8 cellular contexts compared by ENCODE assay signal in genomic region chr10:110226555-110226925, GRCh38. TPM values are rescaled to one million over a fixed set of nuclear protein-coding genes. Genes with fewer than 3 reads are reported as not detected.
DNase-seq lines count a peak whose midpoint lies in the region; ATAC-seq, FAIRE-seq and TF ChIP-seq lines count a peak whose summit lies in the region.

No MANE protein-coding gene starts in this region.

- H3K4me3 Mint-ChIP-seq in activated CD8-positive, alpha-beta T cell treated with anti-CD3 and anti-CD28 coated beads, Interleukin-2, amount 10 ng/mL, durations not matched to agents 7 days and 5 days = peak overlapping the region; percentile 92

- DNase-seq in A172 (ENCODE audit: low spot score) (peak; percentile 73), GM19239 (ENCODE audit: insufficient read length, low spot score) (peak; percentile 54), NCI-H526 treated with DMSO at 0.1 percent for 48 hours (lab: John Stamatoyannopoulos, UW) (peak; percentile 41), lung (ENCODE audit: low spot score) (peak; percentile 89)
- DNase-seq in activated CD8-positive, alpha-beta T cell treated with anti-CD3 and anti-CD28 coated beads, Interleukin-2, amount 10 ng/mL, durations not matched to agents 7 days and 5 days = peak; percentile 86
- DNase-seq in stimulated activated CD4-positive, alpha-beta T cell treated with anti-CD3 and anti-CD28 coated beads, TNF-alpha, amount 100 ng/mL, for 24 hours (ENCODE audit: low read depth in 3 of 3) = peak; percentile 73 to 83 (median 76)

- WGBS in ectodermal cell, 2 experiments = 1 to 2% methylated on average over 28 of the region's 35 CpGs
- WGBS in lung, 2 donors = 0 to 1% methylated on average over 13 to 28 of the region's 35 CpGs

- ATAC-seq in activated CD8-positive, alpha-beta T cell treated with anti-CD3 and anti-CD28 coated beads, Interleukin-2, amount 10 ng/mL, durations not matched to agents 7 days and 5 days = peak; percentile 15
- peak; percentile 79 for ATAC-seq in lung (ENCODE audit: insufficient read depth, low FRiP score)
- no peak for ATAC-seq in HG03159 (IDR thresholded peaks at IDR 0.05; ENCODE audit: unreplicated experiment)

- no peak overlapping the region for H3K27ac ChIP-seq in ectodermal cell (ENCODE audit: insufficient read depth, low read depth, low read length, poor library complexity, severe bottlenecking)
- H3K27ac ChIP-seq in lung (ENCODE audit: low read depth in 1 of 2, low read length in 1 of 2) = peak overlapping the region; percentile 81 to 93

- H3K9me3 ChIP-seq in ectodermal cell (ENCODE audit: control insufficient read depth, low read length) (no peaks in the 10 kb centered on the region), lung (ENCODE audit: control insufficient read depth in 2 of 2, insufficient read depth in 1 of 2, low read length in 1 of 2) (no peaks in the 10 kb centered on the region)

- CTCF ChIA-PET in activated CD8-positive, alpha-beta T cell treated with anti-CD3 and anti-CD28 coated beads, Interleukin-2, amount 10 ng/mL, durations not matched to agents 7 days and 5 days (lab: Charles Lee) = interaction anchor here (3.4 kb wide), 1 partner anchor 17 kb away, joined by 43 read pairs; the partner anchor contains the start of gene MXI1

- peaks cover 35% of the 10 kb centered on the region for H3K4me1 Mint-ChIP-seq in activated CD8-positive, alpha-beta T cell treated with anti-CD3 and anti-CD28 coated beads, Interleukin-2, amount 10 ng/mL, durations not matched to agents 7 days and 5 days (ENCODE audit: low read depth)

- peak overlapping the region; percentile 92 for H3K27ac Mint-ChIP-seq in activated CD8-positive, alpha-beta T cell treated with anti-CD3 and anti-CD28 coated beads, Interleukin-2, amount 10 ng/mL, durations not matched to agents 7 days and 5 days

- H3K36me3 ChIP-seq in ectodermal cell (ENCODE audit: control insufficient read depth, insufficient read depth, low read length) = no peaks in the 10 kb centered on the region
- H3K36me3 ChIP-seq in lung (ENCODE audit: control insufficient read depth in 2 of 2, insufficient read depth in 2 of 2, low read length in 2 of 2) = peaks cover 0 to 2% of the 10 kb centered on the region in 2 donors

- peak; percentile 99 for FAIRE-seq in GM19239 (lab: Jason Lieb, UNC)

- H3K36me3 Mint-ChIP-seq in activated CD8-positive, alpha-beta T cell treated with anti-CD3 and anti-CD28 coated beads, Interleukin-2, amount 10 ng/mL, durations not matched to agents 7 days and 5 days (ENCODE audit: low read depth) = peaks cover 4% of the 10 kb centered on the region

- POLR2A ChIA-PET in activated CD8-positive, alpha-beta T cell treated with anti-CD3 and anti-CD28 coated beads, Interleukin-2, amount 10 ng/mL, durations not matched to agents 7 days and 5 days (lab: Charles Lee) = no interaction called here

- peaks cover 6% of the 10 kb centered on the region for H3K27me3 ChIP-seq in ectodermal cell (ENCODE audit: control insufficient read depth, insufficient read depth, low read length, poor library complexity, severe bottlenecking)
- no peaks in the 10 kb centered on the region for H3K27me3 ChIP-seq in lung (ENCODE audit: control insufficient read depth, insufficient read depth)

- H3K4me1 ChIP-seq in ectodermal cell (ENCODE audit: control insufficient read depth, insufficient read depth, low read length) (peaks cover 6% of the 10 kb centered on the region), lung (ENCODE audit: control insufficient read depth in 2 of 2, insufficient read depth in 2 of 2, low read length in 2 of 2) (peaks cover 5 to 6% of the 10 kb centered on the region in 2 donors)

- no peak for TF ChIP-seq CTCF in lung (IDR thresholded peaks at IDR 0.05; ENCODE audit: control extremely low read depth, extremely low read depth)

- H3K27me3 Mint-ChIP-seq in activated CD8-positive, alpha-beta T cell treated with anti-CD3 and anti-CD28 coated beads, Interleukin-2, amount 10 ng/mL, durations not matched to agents 7 days and 5 days (ENCODE audit: low read depth) = peaks cover 7% of the 10 kb centered on the region

- H3K4me3 ChIP-seq in ectodermal cell (ENCODE audit: insufficient read depth, low read depth, low read length) (peak overlapping the region; percentile 58), lung (peak overlapping the region; percentile 90)

- H3K9me3 Mint-ChIP-seq in activated CD8-positive, alpha-beta T cell treated with anti-CD3 and anti-CD28 coated beads, Interleukin-2, amount 10 ng/mL, durations not matched to agents 7 days and 5 days (ENCODE audit: insufficient read depth) = no peaks in the 10 kb centered on the region

RNA-seq across cellular contexts. Expression of gene MXI1, which starts 19.1 kb away (rescaled TPM):
- 2.6 and 5.4 TPM in 2 replicates for total RNA-seq in A172 (2014; rRNA removed; shearing (Covaris generic))
- 10 to 100 TPM; 11.3 to 12.3 TPM for total RNA-seq in activated CD8-positive, alpha-beta T cell treated with anti-CD3 and anti-CD28 coated beads, Interleukin-2, amount 10 ng/mL, durations not matched to agents 7 days and 5 days
- polyA plus RNA-seq in ectodermal cell (2013, experiment 1 of 4) = 21.8 TPM
- 20.0 TPM for polyA plus RNA-seq in ectodermal cell (2013, experiment 2 of 4)
- polyA plus RNA-seq in ectodermal cell (2013, experiment 3 of 4) = 19.4 TPM
- polyA plus RNA-seq in ectodermal cell (2013, experiment 4 of 4) = 19.5 TPM
- 10 to 100 TPM; 20.1 to 55.8 TPM for total RNA-seq in lung
- 10 to 100 TPM; 11.2 to 17.3 TPM for polyA plus RNA-seq in lung
